In the genomic region with DNA sequence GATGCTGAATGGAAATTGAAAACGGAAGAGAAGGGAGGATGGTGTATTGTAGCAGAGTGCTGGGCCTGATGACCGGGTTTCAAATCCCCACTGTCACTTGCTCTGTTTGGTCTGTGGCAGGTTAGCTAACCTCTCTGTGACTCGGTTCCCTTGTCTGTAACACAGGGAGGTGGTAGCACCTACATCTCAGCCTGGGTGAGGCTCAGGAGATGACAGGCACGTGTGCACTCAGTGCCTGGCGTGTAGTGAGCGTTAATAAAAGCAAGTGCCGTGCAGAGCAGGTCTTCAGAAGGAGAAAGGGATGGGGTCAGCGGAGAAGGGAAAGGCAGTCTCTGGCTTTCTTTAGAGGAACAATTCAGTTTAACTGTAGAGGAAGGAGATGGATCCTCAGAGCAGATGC, we compare ENCODE assay signal across 6 cellular contexts.
"Had no signal": no experiment of that assay in that cellular context is flagged by ENCODE, and none has a peak within 500 bp of the region (broad histone marks: within the 10 kb centered on the region; RNA-seq: fewer than 3 reads in every experiment).

No MANE protein-coding gene starts in this region.

- H3K4me3 Mint-ChIP-seq: H9 had no signal

- H3K27ac ChIP-seq: GM23248 had no signal

- H3K9ac ChIP-seq: GM23248 had no signal

- ATAC-seq: K562 had no signal

- H3K27ac Mint-ChIP-seq: H9 had no signal

- DNase-seq: GM23248, GOT3, H9, HCEC 1CT, IMR-90 had no signal

- H3K4me3 ChIP-seq: GM23248, K562 had no signal

- H3K9me3 Mint-ChIP-seq: H9 had no signal

- H2AFZ ChIP-seq: GM23248 had no signal
